In genomic region chr16:47311738-47312505, GRCh38 we compare ENCODE assay signal across 13 cellular contexts.
A peak's percentile ranks its signal among the peaks of the same experiment; 100 is the strongest.
DNase-seq lines count a peak whose midpoint lies in the region; ATAC-seq, FAIRE-seq and TF ChIP-seq lines count a peak whose summit lies in the region.
"Had no signal": no experiment of that assay in that cellular context is flagged by ENCODE, and none has a peak within 500 bp of the region (broad histone marks: within the 10 kb centered on the region; RNA-seq: fewer than 3 reads in every experiment).

No MANE protein-coding gene starts in this region.

- intact Hi-C loops in MCF 10A (cut with micrococcal nuclease) (no loop called here), breast epithelium (cut with DNase I; ENCODE audit: low total_unique reads) (no loop called here)

- no peaks in the 10 kb centered on the region for H3K27me3 Mint-ChIP-seq in MCF 10A (ENCODE audit: insufficient read depth, unreplicated experiment)
- H3K27me3 Mint-ChIP-seq: dendritic cell treated with granulocyte-macrophage colony-stimulating factor and Interleukin-4, amounts not matched to agents 40 ng/mL and 50 ng/mL, for 4 days had no signal

- FAIRE-seq in urothelium cell line (lab: Jason Lieb, UNC) = no peak
- FAIRE-seq: pancreas had no signal

- H3K4me1 Mint-ChIP-seq in MCF 10A (ENCODE audit: insufficient read depth, unreplicated experiment) = no peaks in the 10 kb centered on the region

- H3K9me3 Mint-ChIP-seq in MCF 10A (ENCODE audit: unreplicated experiment) = no peaks in the 10 kb centered on the region
- H3K9me3 Mint-ChIP-seq: activated T-cell treated with anti-CD3 and anti-CD28 coated beads, Interleukin-2, amount 50 U/mL, for 4 hours; dendritic cell treated with granulocyte-macrophage colony-stimulating factor and Interleukin-4, amounts not matched to agents 40 ng/mL and 50 ng/mL, for 4 days had no signal

- no peak overlapping the region for H3K4me3 Mint-ChIP-seq in MCF 10A (ENCODE audit: unreplicated experiment)
- H3K4me3 Mint-ChIP-seq: activated T-cell treated with anti-CD3 and anti-CD28 coated beads, Interleukin-2, amount 50 U/mL, for 4 hours; dendritic cell treated with granulocyte-macrophage colony-stimulating factor and Interleukin-4, amounts not matched to agents 40 ng/mL and 50 ng/mL, for 4 days had no signal

- no peak for TF ChIP-seq POLR2A in breast epithelium (IDR thresholded peaks at IDR 0.05)

- no peak overlapping the region for H3K27ac Mint-ChIP-seq in MCF 10A (ENCODE audit: low read depth, unreplicated experiment)
- H3K27ac Mint-ChIP-seq: dendritic cell treated with granulocyte-macrophage colony-stimulating factor and Interleukin-4, amounts not matched to agents 40 ng/mL and 50 ng/mL, for 4 days had no signal

- no peaks in the 10 kb centered on the region for H3K4me1 ChIP-seq in breast epithelium
- H3K4me1 ChIP-seq: pancreas, upper lobe of left lung had no signal

- H3K36me3 ChIP-seq in breast epithelium = no peaks in the 10 kb centered on the region

- DNase-seq in MCF 10A (ENCODE audit: unreplicated experiment) = peak; percentile 68
- no peak for DNase-seq in breast epithelium (ENCODE audit: low spot score in 2 of 2)
- DNase-seq in iPS DF 4.7 (ENCODE audit: extremely low read depth, low spot score) = peak; percentile 16
- peak; percentile 20 for DNase-seq in urothelium cell line (ENCODE audit: low spot score)
- DNase-seq: activated T-cell treated with anti-CD3 and anti-CD28 coated beads, Interleukin-2, amount 50 U/mL, for 4 hours; left colon; pancreas; upper lobe of left lung had no signal

- no peaks in the 10 kb centered on the region for H3K27me3 ChIP-seq in breast epithelium
- H3K27me3 ChIP-seq: pancreas, upper lobe of left lung had no signal

- CTCF ChIA-PET in MCF 10A (lab: Yijun Ruan, JAX) = interaction anchor here (0.8 kb wide), 1 partner anchor 152 kb away, joined by 4 read pairs; no protein-coding TSS in a partner anchor

- peaks cover 19% of the 10 kb centered on the region for H3K36me3 Mint-ChIP-seq in MCF 10A (ENCODE audit: insufficient read depth, unreplicated experiment)

- H3K27ac ChIP-seq in breast epithelium = no peak overlapping the region
- H3K27ac ChIP-seq in angular gyrus (ENCODE audit: low read depth, low read length) = peak overlapping the region; percentile 30
- H3K27ac ChIP-seq: pancreas, upper lobe of left lung had no signal

- BruUV-seq in MCF 10A (replicated peaks; lab: Mats Ljungman, UMichigan) = no TSS peak

- POLR2A ChIA-PET in MCF 10A (lab: Yijun Ruan, JAX) = interaction anchor here (0.7 kb wide), 1 partner anchor 23 kb away, joined by 3 read pairs; no protein-coding TSS in a partner anchor

- no peaks in the 10 kb centered on the region for H3K9me3 ChIP-seq in breast epithelium
- H3K9me3 ChIP-seq: pancreas, upper lobe of left lung had no signal

- no peak overlapping the region for H3K4me3 ChIP-seq in breast epithelium
- H3K4me3 ChIP-seq: pancreas, upper lobe of left lung had no signal

- TF ChIP-seq CTCF in MCF 10A (IDR thresholded peaks at IDR 0.05; ENCODE audit: unreplicated experiment) (no peak), breast epithelium (IDR thresholded peaks at IDR 0.05) (no peak)

- ATAC-seq in GM19463 (IDR thresholded peaks at IDR 0.05; ENCODE audit: unreplicated experiment) = no peak
- ATAC-seq in GM18870 (IDR thresholded peaks at IDR 0.05; ENCODE audit: unreplicated experiment) = no peak
- ATAC-seq in HG03039 (IDR thresholded peaks at IDR 0.05; ENCODE audit: unreplicated experiment) = no peak
- ATAC-seq: activated T-cell treated with anti-CD3 and anti-CD28 coated beads, Interleukin-2, amount 50 U/mL, for 4 hours; left colon; pancreas had no signal

Comparison
In these comparisons a context has a peak if more than half of its experiments do, and no peak if none do; other contexts are left out.
1. DNase-seq: peak in MCF 10A (single experiment), iPS DF 4.7 (single experiment) and urothelium cell line (single experiment); none in breast epithelium (0 of 2).